ENCODE assay signal across 33 cellular contexts in the genomic region with DNA sequence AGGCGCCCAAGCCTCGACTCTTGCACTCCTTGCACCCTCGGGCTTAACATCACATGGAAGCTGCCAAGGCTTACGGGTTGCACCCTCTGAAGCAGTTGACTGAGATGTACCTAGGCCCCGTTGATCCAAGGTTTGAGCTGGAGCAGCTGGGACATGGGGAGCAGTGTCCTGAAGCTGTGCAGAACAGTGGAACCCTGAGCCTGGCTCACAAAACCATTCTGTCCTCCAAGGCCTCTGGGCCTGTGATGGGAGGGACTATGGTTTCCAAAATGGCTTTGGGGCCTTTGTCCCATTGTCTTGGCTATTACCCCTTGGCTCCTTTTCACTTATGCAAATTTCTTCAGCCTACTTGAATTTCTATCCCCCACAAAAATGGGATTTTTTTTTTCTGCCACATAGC.
A peak's percentile ranks its signal among the peaks of the same experiment; 100 is the strongest.
DNase-seq lines count a peak whose midpoint lies in the region; ATAC-seq, FAIRE-seq and TF ChIP-seq lines count a peak whose summit lies in the region.
"Had no signal": no experiment of that assay in that cellular context is flagged by ENCODE, and none has a peak within 500 bp of the region (broad histone marks: within the 10 kb centered on the region; RNA-seq: fewer than 3 reads in every experiment).

No MANE protein-coding gene starts in this region.

- no peaks in the 10 kb centered on the region for H3K4me1 Mint-ChIP-seq in endodermal cell
- H3K4me1 Mint-ChIP-seq: B cell; CD14-positive monocyte; CD4-positive, alpha-beta memory T cell; CD4-positive, CD25-positive, alpha-beta regulatory T cell; CD8-positive, alpha-beta memory T cell had no signal

- no peaks in the 10 kb centered on the region for H3K27me3 Mint-ChIP-seq in endodermal cell (ENCODE audit: insufficient read depth)
- H3K27me3 Mint-ChIP-seq: B cell; CD4-positive, alpha-beta T cell; CD4-positive, CD25-positive, alpha-beta regulatory T cell; CD8-positive, alpha-beta memory T cell had no signal

- H3K36me3 Mint-ChIP-seq in endodermal cell (ENCODE audit: low read depth), result no peaks in the 10 kb centered on the region
- H3K36me3 Mint-ChIP-seq: CD14-positive monocyte; CD4-positive, alpha-beta memory T cell; CD4-positive, CD25-positive, alpha-beta regulatory T cell; CD8-positive, alpha-beta memory T cell; CD8-positive, alpha-beta T cell had no signal

- H3K9me3 Mint-ChIP-seq in endodermal cell, result peaks cover 36% of the 10 kb centered on the region

- H3K27ac Mint-ChIP-seq in endodermal cell, result no peak overlapping the region
- H3K27ac Mint-ChIP-seq: B cell; CD14-positive monocyte; CD4-positive, alpha-beta memory T cell; CD4-positive, alpha-beta T cell; CD4-positive, CD25-positive, alpha-beta regulatory T cell; CD8-positive, alpha-beta memory T cell; CD8-positive, alpha-beta T cell had no signal

- no peak overlapping the region for H3K4me2 ChIP-seq in A549
- H3K4me2 ChIP-seq: BLaER1; BLaER1 treated with 17β-estradiol and CSF1 and Interleukin-3, amounts not matched to agents 10 nM and 100 nM had no signal

- H3K9me3 ChIP-seq in A549, result no peaks in the 10 kb centered on the region
- no peaks in the 10 kb centered on the region for H3K9me3 ChIP-seq in HEK293 (ENCODE audit: control insufficient read depth, insufficient read depth, low read depth, low read length)
- peaks cover 28% of the 10 kb centered on the region for H3K9me3 ChIP-seq in endodermal cell (ENCODE audit: control insufficient read depth, low read length)
- no peaks in the 10 kb centered on the region for H3K9me3 ChIP-seq in ovary
- H3K9me3 ChIP-seq in left ventricle myocardium inferior (replicated peaks), result peaks cover 8% of the 10 kb centered on the region
- H3K9me3 ChIP-seq: BE2C, Caco-2 had no signal

- no peak for TF ChIP-seq RAD21 in A549 (conservative IDR thresholded peaks at IDR 0.05 in 1 of 2, IDR thresholded peaks at IDR 0.05 in 1 of 2)

- H3K4me3 Mint-ChIP-seq in endodermal cell, result no peak overlapping the region
- H3K4me3 Mint-ChIP-seq: B cell; CD14-positive monocyte; CD4-positive, alpha-beta memory T cell; CD4-positive, alpha-beta T cell; CD4-positive, CD25-positive, alpha-beta regulatory T cell; CD8-positive, alpha-beta memory T cell; CD8-positive, alpha-beta T cell had no signal

- no peak for TF ChIP-seq EP300 in A549 (IDR thresholded peaks at IDR 0.05)
- TF ChIP-seq EP300 in ovary (IDR thresholded peaks at IDR 0.05), result no peak

- POLR2A ChIA-PET in A549 (lab: Yijun Ruan, JAX) (no interaction called here), HEK293 (lab: Yijun Ruan, JAX) (no interaction called here)

- no peak for FAIRE-seq in A549 (lab: Jason Lieb, UNC)
- FAIRE-seq: A204.1, D721Med had no signal

- TF ChIP-seq POLR2A in A549 (IDR thresholded peaks at IDR 0.05; ENCODE audit: low read length) (no peak), ovary (IDR thresholded peaks at IDR 0.05) (no peak)

- CTCF ChIA-PET in A549 (lab: Yijun Ruan, JAX) (no interaction called here), HEK293 (lab: Yijun Ruan, JAX) (interaction anchor here (0.7 kb wide), 1 partner anchor 295 kb away, joined by 3 read pairs; no protein-coding TSS in a partner anchor)

- DNase-seq in A549 (ENCODE audit: low read depth in 1 of 2, low spot score in 1 of 2) (no peak), endodermal cell (no peak), ovary (no peak), DMS79 (lab: John Stamatoyannopoulos, UW) (no peak), left ventricle myocardium inferior (no peak)
- DNase-seq: 8988T; ACHN; AML-193; BE2C; C1 segment of cervical spinal cord; Caco-2; Calu3; CD4-positive, alpha-beta memory T cell; CD4-positive, alpha-beta T cell; CD4-positive, CD25-positive, alpha-beta regulatory T cell; CD8-positive, alpha-beta memory T cell; CD8-positive, alpha-beta T cell; COR-L47; DMS 273 treated with DMSO at 0.1 percent for 48 hours; DMS153; DMS53; DMS79 treated with DMSO at 0.1 percent for 48 hours; DND-41; EL had no signal

- H3K4me3 ChIP-seq in A549 (no peak overlapping the region), HEK293 (ENCODE audit: low read depth, low read length) (no peak overlapping the region), endodermal cell (ENCODE audit: low read length) (peak overlapping the region; percentile 28), ovary (no peak overlapping the region), left ventricle myocardium inferior (no peak overlapping the region)
- H3K4me3 ChIP-seq: BLaER1; BLaER1 treated with 17β-estradiol and CSF1 and Interleukin-3, amounts not matched to agents 10 nM and 100 nM had no signal

- H3K4me1 ChIP-seq in A549 (no peaks in the 10 kb centered on the region), HEK293 (ENCODE audit: control insufficient read depth, insufficient read depth, low read length) (no peaks in the 10 kb centered on the region), endodermal cell (ENCODE audit: control insufficient read depth, insufficient read depth, low read length) (no peaks in the 10 kb centered on the region), ovary (ENCODE audit: insufficient read depth) (peaks cover 2% of the 10 kb centered on the region), left ventricle myocardium inferior (no peaks in the 10 kb centered on the region)
- H3K4me1 ChIP-seq: BE2C; BLaER1; BLaER1 treated with 17β-estradiol and CSF1 and Interleukin-3, amounts not matched to agents 10 nM and 100 nM had no signal

- H3K27me3 ChIP-seq in endodermal cell (ENCODE audit: control insufficient read depth, insufficient read depth, low read length, poor library complexity, severe bottlenecking), result no peaks in the 10 kb centered on the region
- H3K27me3 ChIP-seq in ovary, result no peaks in the 10 kb centered on the region
- no peaks in the 10 kb centered on the region for H3K27me3 ChIP-seq in left ventricle myocardium inferior (ENCODE audit: low read depth)
- H3K27me3 ChIP-seq: BE2C; BLaER1; BLaER1 treated with 17β-estradiol and CSF1 and Interleukin-3, amounts not matched to agents 10 nM and 100 nM had no signal

- no peak overlapping the region for H3K9ac ChIP-seq in endodermal cell (ENCODE audit: extremely low read depth, low read length, poor library complexity, severe bottlenecking)
- H3K9ac ChIP-seq: BLaER1; BLaER1 treated with 17β-estradiol and CSF1 and Interleukin-3, amounts not matched to agents 10 nM and 100 nM had no signal

- H3K27ac ChIP-seq in A549 (no peak overlapping the region), HEK293 (ENCODE audit: extremely low read depth, low read depth, low read length) (no peak overlapping the region), endodermal cell (ENCODE audit: low read depth, low read length) (no peak overlapping the region), ovary (no peak overlapping the region), left ventricle myocardium inferior (replicated peaks) (no peak overlapping the region)
- H3K27ac ChIP-seq: 22Rv1; BLaER1; BLaER1 treated with 17β-estradiol and CSF1 and Interleukin-3, amounts not matched to agents 10 nM and 100 nM; C4-2B had no signal

- no peak for ATAC-seq in A549
- ATAC-seq: CD8-positive, alpha-beta T cell had no signal

- H3K36me3 ChIP-seq in HEK293 (ENCODE audit: control insufficient read depth in 2 of 2, insufficient read depth in 1 of 2, low read length in 2 of 2) (no peaks in the 10 kb centered on the region), endodermal cell (ENCODE audit: control insufficient read depth, insufficient read depth, low read length) (no peaks in the 10 kb centered on the region), ovary (no peaks in the 10 kb centered on the region), left ventricle myocardium inferior (no peaks in the 10 kb centered on the region)
- H3K36me3 ChIP-seq: BE2C; BLaER1; BLaER1 treated with 17β-estradiol and CSF1 and Interleukin-3, amounts not matched to agents 10 nM and 100 nM had no signal

- 0% methylated on average over 2 of the region's 5 CpGs for WGBS in A549 (ENCODE audit: missing lambda C conversion rate)
- WGBS in endodermal cell (ENCODE audit: insufficient coverage in 1 of 2, insufficient read length in 1 of 2), 2 experiments, result 60 to 81% methylated on average over 1 to 5 of the region's 5 CpGs
- 72 to 93% (median 80%) methylated on average over 5 of the region's 5 CpGs for WGBS in ovary, 3 donors

- intact Hi-C loops in ovary (cut with DNase I), result no loop called here
- intact Hi-C loops in left ventricle myocardium inferior (cut with micrococcal nuclease), result no loop called here

- no peak for TF ChIP-seq CTCF in A549 (IDR thresholded peaks at IDR 0.05)
- TF ChIP-seq CTCF in HEK293 (tag by site-specific recombination; IDR thresholded peaks at IDR 0.05), result no peak
- no peak for TF ChIP-seq CTCF in endodermal cell (conservative IDR thresholded peaks at IDR 0.05)
- TF ChIP-seq CTCF in ovary (IDR thresholded peaks at IDR 0.05), result no peak
- no peak for TF ChIP-seq CTCF in left ventricle myocardium inferior (IDR thresholded peaks at IDR 0.05; ENCODE audit: borderline replicate concordance)

TF ChIP-seq in A549, 52 proteins besides CTCF, POLR2A, EP300 and RAD21:
- TF ChIP-seq ZFP36 (IDR thresholded peaks at IDR 0.05; ENCODE audit: borderline replicate concordance, partially characterized antibody) (peak; percentile 42), FOXS1 (CRISPR knock-in tag; IDR thresholded peaks at IDR 0.05) (no peak)

TF ChIP-seq in HEK293, 187 proteins besides CTCF, POLR2A, EP300 and RAD21:
- TF ChIP-seq ZNF585B (tag by site-specific recombination; IDR thresholded peaks at IDR 0.05) (peak; percentile 92), SETDB1 (IDR thresholded peaks at IDR 0.05; ENCODE audit: insufficient read length, low read length) (peak; percentile 50), TRIM28 (IDR thresholded peaks at IDR 0.05; ENCODE audit: borderline replicate concordance, low read length) (peak; percentile 40; the same call in 1 of the 2 replicates), ZNF341 (tag by site-specific recombination; IDR thresholded peaks at IDR 0.05; ENCODE audit: low read depth) (no peak), ZXDB (tag by site-specific recombination; IDR thresholded peaks at IDR 0.05) (no peak)
